ENCODE assay signal across 12 cellular contexts in genomic region chr6:50966532-50966931, GRCh38.
DNase-seq lines count a peak whose midpoint lies in the region; ATAC-seq and TF ChIP-seq lines count a peak whose summit lies in the region.
"Had no signal": no experiment of that assay in that cellular context is flagged by ENCODE, and none has a peak within 500 bp of the region (broad histone marks: within the 10 kb centered on the region; RNA-seq: fewer than 3 reads in every experiment).

No MANE protein-coding gene starts in this region.

- no peaks in the 10 kb centered on the region for H3K4me1 Mint-ChIP-seq in activated CD4-positive, alpha-beta T cell treated with anti-CD3 and anti-CD28 coated beads, Interleukin-2, amount 10 ng/mL, durations not matched to agents 7 days and 5 days
- H3K4me1 Mint-ChIP-seq in activated CD4-positive, alpha-beta T cell treated with anti-CD3 and anti-CD28 coated beads for 36 hours: no peaks in the 10 kb centered on the region
- H3K4me1 Mint-ChIP-seq: activated naive CD8-positive, alpha-beta T cell treated with anti-CD3 and anti-CD28 coated beads, Interleukin-2, amount 10 ng/mL, durations not matched to agents 7 days and 5 days had no signal

- H3K36me3 Mint-ChIP-seq in activated CD4-positive, alpha-beta T cell treated with anti-CD3 and anti-CD28 coated beads, Interleukin-2, amount 10 ng/mL, durations not matched to agents 7 days and 5 days (ENCODE audit: low read depth): no peaks in the 10 kb centered on the region
- H3K36me3 Mint-ChIP-seq in activated CD4-positive, alpha-beta T cell treated with anti-CD3 and anti-CD28 coated beads for 36 hours (ENCODE audit: low read depth): no peaks in the 10 kb centered on the region
- H3K36me3 Mint-ChIP-seq: activated naive CD8-positive, alpha-beta T cell treated with anti-CD3 and anti-CD28 coated beads, Interleukin-2, amount 10 ng/mL, durations not matched to agents 7 days and 5 days had no signal

- H3K27ac ChIP-seq in dorsolateral prefrontal cortex: no peak overlapping the region
- H3K27ac ChIP-seq: BLaER1 treated with 17β-estradiol and CSF1 and Interleukin-3, amounts not matched to agents 10 nM and 100 nM had no signal

- no peak overlapping the region for H3K4me3 ChIP-seq in dorsolateral prefrontal cortex
- H3K4me3 ChIP-seq: BLaER1 treated with 17β-estradiol and CSF1 and Interleukin-3, amounts not matched to agents 10 nM and 100 nM; mucosa of descending colon had no signal

- H3K4me3 Mint-ChIP-seq in activated CD4-positive, alpha-beta T cell treated with anti-CD3 and anti-CD28 coated beads, Interleukin-2, amount 10 ng/mL, durations not matched to agents 7 days and 5 days: no peak overlapping the region
- H3K4me3 Mint-ChIP-seq in activated CD4-positive, alpha-beta T cell treated with anti-CD3 and anti-CD28 coated beads for 36 hours: no peak overlapping the region
- H3K4me3 Mint-ChIP-seq: activated CD8-positive, alpha-beta T cell treated with anti-CD3 and anti-CD28 coated beads for 36 hours; activated naive CD8-positive, alpha-beta T cell treated with anti-CD3 and anti-CD28 coated beads, Interleukin-2, amount 10 ng/mL, durations not matched to agents 7 days and 5 days had no signal

- ATAC-seq in GM18858 (IDR thresholded peaks at IDR 0.05; ENCODE audit: unreplicated experiment) (peak; percentile 96), GM21528 (IDR thresholded peaks at IDR 0.05; ENCODE audit: low FRiP score, unreplicated experiment) (peak; percentile 94), HG03097 (IDR thresholded peaks at IDR 0.05; ENCODE audit: low FRiP score, unreplicated experiment) (peak; percentile 92), GM19452 (IDR thresholded peaks at IDR 0.05; ENCODE audit: unreplicated experiment) (no peak)
- no peak for ATAC-seq in activated CD4-positive, alpha-beta T cell treated with anti-CD3 and anti-CD28 coated beads for 36 hours
- ATAC-seq: activated CD8-positive, alpha-beta T cell treated with anti-CD3 and anti-CD28 coated beads for 36 hours; mucosa of descending colon had no signal

- no peaks in the 10 kb centered on the region for H3K9me3 Mint-ChIP-seq in activated CD4-positive, alpha-beta T cell treated with anti-CD3 and anti-CD28 coated beads, Interleukin-2, amount 10 ng/mL, durations not matched to agents 7 days and 5 days
- H3K9me3 Mint-ChIP-seq in activated CD4-positive, alpha-beta T cell treated with anti-CD3 and anti-CD28 coated beads for 36 hours (ENCODE audit: low read depth): no peaks in the 10 kb centered on the region
- H3K9me3 Mint-ChIP-seq: activated CD8-positive, alpha-beta T cell treated with anti-CD3 and anti-CD28 coated beads for 36 hours; activated naive CD8-positive, alpha-beta T cell treated with anti-CD3 and anti-CD28 coated beads, Interleukin-2, amount 10 ng/mL, durations not matched to agents 7 days and 5 days had no signal

- no peak overlapping the region for H3K27ac Mint-ChIP-seq in activated CD4-positive, alpha-beta T cell treated with anti-CD3 and anti-CD28 coated beads, Interleukin-2, amount 10 ng/mL, durations not matched to agents 7 days and 5 days
- H3K27ac Mint-ChIP-seq in activated CD4-positive, alpha-beta T cell treated with anti-CD3 and anti-CD28 coated beads for 36 hours: no peak overlapping the region
- H3K27ac Mint-ChIP-seq: activated CD8-positive, alpha-beta T cell treated with anti-CD3 and anti-CD28 coated beads for 36 hours; activated naive CD8-positive, alpha-beta T cell treated with anti-CD3 and anti-CD28 coated beads, Interleukin-2, amount 10 ng/mL, durations not matched to agents 7 days and 5 days had no signal

- DNase-seq in RPMI8226: peak; percentile 15
- no peak for DNase-seq in activated CD4-positive, alpha-beta T cell treated with anti-CD3 and anti-CD28 coated beads, Interleukin-2, amount 10 ng/mL, durations not matched to agents 7 days and 5 days
- DNase-seq in activated CD4-positive, alpha-beta T cell treated with anti-CD3 and anti-CD28 coated beads for 36 hours: no peak
- no peak for DNase-seq in dorsolateral prefrontal cortex
- DNase-seq: activated CD8-positive, alpha-beta T cell treated with anti-CD3 and anti-CD28 coated beads for 36 hours; activated naive CD8-positive, alpha-beta T cell treated with anti-CD3 and anti-CD28 coated beads, Interleukin-2, amount 10 ng/mL, durations not matched to agents 7 days and 5 days; mucosa of descending colon had no signal

- intact Hi-C loops in activated CD4-positive, alpha-beta T cell treated with anti-CD3 and anti-CD28 coated beads for 36 hours (cut with DNase I, micrococcal nuclease): no loop called here
- intact Hi-C loops in dorsolateral prefrontal cortex (cut with DNase I): no loop called here

- TF ChIP-seq CTCF in dorsolateral prefrontal cortex (IDR thresholded peaks at IDR 0.05 in 54 of 56, conservative IDR thresholded peaks at IDR 0.05 in 2 of 56; ENCODE audit: low read depth in 1 of 56, partially characterized antibody in 56 of 56): no peak

- POLR2A ChIA-PET in activated CD4-positive, alpha-beta T cell treated with anti-CD3 and anti-CD28 coated beads, Interleukin-2, amount 10 ng/mL, durations not matched to agents 7 days and 5 days (lab: Charles Lee): no interaction called here
- POLR2A ChIA-PET in activated CD4-positive, alpha-beta T cell treated with anti-CD3 and anti-CD28 coated beads for 36 hours (lab: Charles Lee): no interaction called here

- CTCF ChIA-PET in activated CD4-positive, alpha-beta T cell treated with anti-CD3 and anti-CD28 coated beads, Interleukin-2, amount 10 ng/mL, durations not matched to agents 7 days and 5 days (lab: Charles Lee): no interaction called here
- CTCF ChIA-PET in activated CD4-positive, alpha-beta T cell treated with anti-CD3 and anti-CD28 coated beads for 36 hours (lab: Charles Lee): no interaction called here

- no peaks in the 10 kb centered on the region for H3K27me3 ChIP-seq in dorsolateral prefrontal cortex
- H3K27me3 ChIP-seq: BLaER1 treated with 17β-estradiol and CSF1 and Interleukin-3, amounts not matched to agents 10 nM and 100 nM had no signal

- H3K27me3 Mint-ChIP-seq in activated CD4-positive, alpha-beta T cell treated with anti-CD3 and anti-CD28 coated beads, Interleukin-2, amount 10 ng/mL, durations not matched to agents 7 days and 5 days: no peaks in the 10 kb centered on the region
- no peaks in the 10 kb centered on the region for H3K27me3 Mint-ChIP-seq in activated CD4-positive, alpha-beta T cell treated with anti-CD3 and anti-CD28 coated beads for 36 hours
- H3K27me3 Mint-ChIP-seq: activated CD8-positive, alpha-beta T cell treated with anti-CD3 and anti-CD28 coated beads for 36 hours; activated naive CD8-positive, alpha-beta T cell treated with anti-CD3 and anti-CD28 coated beads, Interleukin-2, amount 10 ng/mL, durations not matched to agents 7 days and 5 days had no signal

Comparison
In these comparisons a context has a peak if more than half of its experiments do, and no peak if none do; other contexts are left out.
1. ATAC-seq: peak in GM18858 (single experiment), GM21528 (single experiment) and HG03097 (single experiment); none in activated CD4-positive, alpha-beta T cell treated with anti-CD3 and anti-CD28 coated beads for 36 hours (single experiment) and GM19452 (single experiment).